ENCODE assay signal across 10 cellular contexts in genomic region chr9:129021091-129021490, GRCh38. TPM values are rescaled to one million over a fixed set of nuclear protein-coding genes. Genes with fewer than 3 reads are reported as not detected.
A peak's percentile ranks its signal among the peaks of the same experiment; 100 is the strongest.
DNase-seq lines count a peak whose midpoint lies in the region; ATAC-seq and TF ChIP-seq lines count a peak whose summit lies in the region.
"Had no signal": no experiment of that assay in that cellular context is flagged by ENCODE, and none has a peak within 500 bp of the region (broad histone marks: within the 10 kb centered on the region; RNA-seq: fewer than 3 reads in every experiment).

No MANE protein-coding gene starts in this region.

- no peaks in the 10 kb centered on the region for H3K9me3 ChIP-seq in lower lobe of right lung

- in situ Hi-C loops in GM13976 (cut with MboI; ENCODE audit: low sequenced_read_pairs, unreplicated experiment), result no loop called here

- no peak for TF ChIP-seq CTCF in GM13976 (IDR thresholded peaks at IDR 0.05; ENCODE audit: borderline replicate concordance, control extremely low read depth, extremely low read depth, insufficient read depth, missing control alignments)
- TF ChIP-seq CTCF in lower lobe of right lung (IDR thresholded peaks at IDR 0.05), result no peak

- peak; percentile 71 for DNase-seq in GM13976 (ENCODE audit: low spot score)
- no peak for DNase-seq in lower lobe of right lung
- no peak for DNase-seq in KG1 (lab: John Stamatoyannopoulos, UW)
- DNase-seq in NCI-H128 (lab: John Stamatoyannopoulos, UW; ENCODE audit: unreplicated experiment), result no peak
- DNase-seq: mammary epithelial cell, NCI-H1436 had no signal

- H3K36me3 ChIP-seq in lower lobe of right lung, result peaks cover 27% of the 10 kb centered on the region

- no peak overlapping the region for H3K4me3 ChIP-seq in lower lobe of right lung

- intact Hi-C loops in lower lobe of right lung (cut with DNase I), result no loop called here

- H3K27me3 ChIP-seq in lower lobe of right lung (ENCODE audit: low read depth), result no peaks in the 10 kb centered on the region

- ATAC-seq in GM21381 (IDR thresholded peaks at IDR 0.05; ENCODE audit: unreplicated experiment) (peak; percentile 89), HG03354 (IDR thresholded peaks at IDR 0.05; ENCODE audit: poor library complexity, severe bottlenecking, unreplicated experiment) (peak; percentile 90), lower lobe of right lung (peak; percentile 16 to 72), GM18861 (IDR thresholded peaks at IDR 0.05; ENCODE audit: unreplicated experiment) (no peak), HG03520 (IDR thresholded peaks at IDR 0.05; ENCODE audit: unreplicated experiment) (no peak)

- peaks cover 7% of the 10 kb centered on the region for H3K4me1 ChIP-seq in lower lobe of right lung

- no peak overlapping the region for H3K27ac ChIP-seq in lower lobe of right lung

RNA-seq across cellular contexts. Expression of gene SH3GLB2, which starts 7.0 kb away (rescaled TPM):
- 94.7 TPM for total RNA-seq in lower lobe of right lung

RNA-seq across cellular contexts. Expression of gene MIGA2, which starts 15.3 kb away (rescaled TPM):
- 21.2 TPM for total RNA-seq in lower lobe of right lung

RNA-seq across cellular contexts. Expression of gene DOLPP1, which starts 59.8 kb away (rescaled TPM):
- total RNA-seq in lower lobe of right lung, result 9.5 TPM

Comparison
In these comparisons a context has a peak if more than half of its experiments do, and no peak if none do; other contexts are left out.
1. ATAC-seq: peak in GM21381 (single experiment), HG03354 (single experiment) and lower lobe of right lung (2 of 2); none in GM18861 (single experiment) and HG03520 (single experiment).